Comparison of ENCODE assay signal across 1 cellular context in the genomic region with DNA sequence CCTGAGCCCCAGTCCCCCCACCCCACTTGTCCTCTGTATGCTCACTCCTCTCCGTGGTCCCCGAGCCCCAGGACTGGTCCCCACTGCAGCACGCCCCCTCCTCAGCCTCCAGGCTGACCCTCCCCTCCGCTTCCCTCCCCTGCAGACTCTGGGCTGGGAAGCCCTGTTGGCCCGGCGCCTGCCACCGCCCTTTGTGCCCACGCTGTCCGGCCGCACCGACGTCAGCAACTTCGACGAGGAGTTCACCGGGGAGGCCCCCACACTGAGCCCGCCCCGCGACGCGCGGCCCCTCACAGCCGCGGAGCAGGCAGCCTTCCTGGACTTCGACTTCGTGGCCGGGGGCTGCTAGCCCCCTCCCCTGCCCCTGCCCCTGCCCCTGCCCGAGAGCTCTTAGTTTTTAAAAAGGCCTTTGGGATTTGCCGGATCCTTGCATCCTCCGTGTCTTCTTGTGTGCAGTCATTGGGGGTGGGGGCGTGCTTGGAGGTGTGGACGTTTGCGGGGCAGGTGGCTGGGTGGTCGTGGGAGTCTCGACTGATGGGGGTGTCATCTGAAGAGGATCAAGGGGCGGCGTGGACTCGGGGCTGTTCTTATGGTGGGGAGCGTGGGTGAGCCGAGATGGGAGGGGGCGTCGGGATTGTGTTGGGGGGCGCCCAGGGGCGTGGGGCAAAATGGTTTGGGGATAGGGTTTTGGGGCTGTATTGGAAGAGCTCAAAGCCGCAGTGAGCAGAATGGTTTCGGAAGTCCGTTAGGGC.
TF ChIP-seq lines count a peak whose summit lies in the region.

No MANE protein-coding gene starts in this region.

TF ChIP-seq in GM23338, 12 proteins besides CTCF, POLR2A, EP300 and RAD21:
- no peak for TF ChIP-seq ZNF331 (CRISPR knock-in tag; IDR thresholded peaks at IDR 0.05; ENCODE audit: low read depth)
TF ChIP-seq in GM23338: peak in this region for 0.
